In the genomic region with DNA sequence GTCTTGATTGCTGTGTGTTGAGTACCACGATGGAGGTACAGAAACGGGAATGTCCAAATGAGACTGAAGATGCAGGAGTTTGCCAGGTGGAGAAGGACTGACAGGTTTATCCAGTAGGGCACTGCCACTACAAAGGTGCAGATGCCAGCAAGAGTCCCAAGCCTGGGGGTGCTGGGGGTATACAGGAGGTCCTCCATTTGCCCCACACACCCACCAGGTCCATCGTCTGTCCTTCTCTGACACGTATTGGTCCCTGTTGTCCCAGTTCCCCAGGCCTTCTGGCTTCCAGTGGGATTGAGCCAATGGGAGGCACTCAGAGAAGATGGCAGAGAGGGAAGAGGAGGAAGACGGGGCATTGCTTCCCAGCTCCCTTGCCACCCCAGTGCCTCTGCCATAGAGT, we compare ENCODE assay signal across 27 cellular contexts.
"Had no signal": no experiment of that assay in that cellular context is flagged by ENCODE, and none has a peak within 500 bp of the region (broad histone marks: within the 10 kb centered on the region; RNA-seq: fewer than 3 reads in every experiment).

No MANE protein-coding gene starts in this region.

- H3K4me3 Mint-ChIP-seq: dendritic cell treated with granulocyte-macrophage colony-stimulating factor and Interleukin-4, amounts not matched to agents 40 ng/mL and 50 ng/mL, for 4 days; effector memory CD8-positive, alpha-beta T cell; endodermal cell; immature natural killer cell; mesothelial cell of epicardium; naive B cell had no signal

- H3K36me3 ChIP-seq: colonic mucosa, gastrocnemius medialis, lower lobe of right lung had no signal

- DNase-seq: colonic mucosa; cortex of kidney; effector CD8-positive, alpha-beta T cell; effector memory CD8-positive, alpha-beta T cell; endodermal cell; erythroblast; esophagus squamous epithelium; foreskin fibroblast; foreskin melanocyte; gastrocnemius medialis; glutamatergic neuron; head of caudate nucleus; heart right ventricle; hippocampal formation; immature natural killer cell; islet precursor cell; left cardiac atrium; left lung; left ventricle myocardium superior; lower lobe of right lung; mesenchymal stem cell; mucosa of descending colon; naive B cell had no signal

- H3K27me3 ChIP-seq: colonic mucosa, heart right ventricle had no signal

- H3K27ac ChIP-seq: colonic mucosa, epithelial cell of prostate, esophagus squamous epithelium, gastrocnemius medialis, heart right ventricle, left lung, lower lobe of right lung had no signal

- H3K9me3 Mint-ChIP-seq: dendritic cell treated with granulocyte-macrophage colony-stimulating factor and Interleukin-4, amounts not matched to agents 40 ng/mL and 50 ng/mL, for 4 days; effector memory CD8-positive, alpha-beta T cell; endodermal cell; immature natural killer cell; mesothelial cell of epicardium; naive B cell had no signal

- ATAC-seq: effector memory CD8-positive, alpha-beta T cell; esophagus mucosa; gastrocnemius medialis; heart right ventricle; left cardiac atrium; left lung; left ventricle myocardium superior; lower lobe of right lung; mucosa of descending colon had no signal

- H3K27ac Mint-ChIP-seq: dendritic cell treated with granulocyte-macrophage colony-stimulating factor and Interleukin-4, amounts not matched to agents 40 ng/mL and 50 ng/mL, for 4 days; endodermal cell; immature natural killer cell; mesothelial cell of epicardium had no signal

- H3K4me1 Mint-ChIP-seq: mesothelial cell of epicardium, naive B cell had no signal

- H3K9me3 ChIP-seq: colonic mucosa, esophagus squamous epithelium, gastrocnemius medialis, heart right ventricle, left lung, lower lobe of right lung, mucosa of descending colon had no signal

- H3K4me1 ChIP-seq: colonic mucosa, esophagus squamous epithelium, heart right ventricle, left lung, lower lobe of right lung had no signal

- H3K36me3 Mint-ChIP-seq: mesothelial cell of epicardium had no signal

- H3K4me3 ChIP-seq: colonic mucosa, esophagus squamous epithelium, gastrocnemius medialis, heart right ventricle, left lung, lower lobe of right lung, mucosa of descending colon had no signal
